ENCODE assay signal across 9 cellular contexts in the genomic region with DNA sequence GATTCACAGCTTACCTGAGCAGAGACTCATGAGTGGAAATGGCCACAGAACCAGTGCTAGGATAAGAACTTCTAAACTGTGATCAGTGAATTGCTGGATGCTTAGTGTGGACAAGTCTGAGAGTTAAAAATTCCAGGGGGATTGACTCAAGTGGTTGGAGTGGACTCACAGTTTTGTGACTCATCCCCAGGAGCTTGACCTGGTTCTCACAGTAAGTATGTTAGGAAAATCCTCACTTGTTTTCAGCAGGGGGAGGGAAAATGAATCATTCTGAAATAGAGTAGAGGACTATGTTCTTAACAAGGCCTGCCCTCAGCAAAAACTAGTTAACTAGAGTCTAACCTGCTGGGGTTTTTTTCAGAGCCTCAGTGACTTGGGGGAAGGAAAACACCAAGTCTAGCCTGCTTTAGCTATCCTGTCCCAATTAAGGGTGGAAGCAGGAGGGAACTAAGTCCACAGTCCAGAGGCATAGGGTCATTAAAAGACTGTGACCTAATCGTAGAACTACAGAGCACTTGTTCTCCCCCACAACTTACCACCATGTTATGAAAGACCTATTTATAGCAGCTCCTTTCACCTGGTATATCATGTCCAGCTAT. TPM values are rescaled to one million over a fixed set of nuclear protein-coding genes. Genes with fewer than 3 reads are reported as not detected.
DNase-seq lines count a peak whose midpoint lies in the region; ATAC-seq and TF ChIP-seq lines count a peak whose summit lies in the region.
"Had no signal": no experiment of that assay in that cellular context is flagged by ENCODE, and none has a peak within 500 bp of the region (broad histone marks: within the 10 kb centered on the region; RNA-seq: fewer than 3 reads in every experiment).

No MANE protein-coding gene starts in this region.

- H3K36me3 Mint-ChIP-seq in MCF 10A (ENCODE audit: insufficient read depth, unreplicated experiment) = no peaks in the 10 kb centered on the region

- peak; percentile 48 for ATAC-seq in Right ventricle myocardium inferior
- peak; percentile 76 for ATAC-seq in left lobe of liver
- ATAC-seq in HG02870 (IDR thresholded peaks at IDR 0.05; ENCODE audit: unreplicated experiment) = no peak

- DNase-seq in Right ventricle myocardium inferior (ENCODE audit: missing footprints) (no peak), cardiac septum (ENCODE audit: low spot score) (no peak), MCF 10A (ENCODE audit: unreplicated experiment) (peak; percentile 97), left lobe of liver (ENCODE audit: low spot score) (no peak), NCI-H510A (lab: John Stamatoyannopoulos, UW) (no peak), head of caudate nucleus (no peak)
- no peak for DNase-seq in stimulated activated CD4-positive, alpha-beta T cell treated with anti-CD3 and anti-CD28 coated beads, Interleukin-15, amount 100 ng/mL, for 24 hours
- DNase-seq: AML-193 had no signal

- H3K27ac Mint-ChIP-seq in MCF 10A (ENCODE audit: low read depth, unreplicated experiment) = peak overlapping the region; percentile 70

- intact Hi-C loops in Right ventricle myocardium inferior (cut with DNase I) = no loop called here
- intact Hi-C loops in cardiac septum (cut with DNase I) = no loop called here
- intact Hi-C loops in MCF 10A (cut with micrococcal nuclease) = no loop called here
- intact Hi-C loops in head of caudate nucleus (cut with DNase I) = no loop called here

- H3K4me3 Mint-ChIP-seq in MCF 10A (ENCODE audit: unreplicated experiment) = no peak overlapping the region

- peaks cover 29% of the 10 kb centered on the region for H3K4me1 Mint-ChIP-seq in MCF 10A (ENCODE audit: insufficient read depth, unreplicated experiment)

- no peaks in the 10 kb centered on the region for H3K9me3 Mint-ChIP-seq in MCF 10A (ENCODE audit: unreplicated experiment)

- BruUV-seq in MCF 10A (replicated peaks; lab: Mats Ljungman, UMichigan) = no TSS peak

- TF ChIP-seq CTCF in MCF 10A (IDR thresholded peaks at IDR 0.05; ENCODE audit: unreplicated experiment) = no peak

- H3K27me3 Mint-ChIP-seq in MCF 10A (ENCODE audit: insufficient read depth, unreplicated experiment) = no peaks in the 10 kb centered on the region

- POLR2A ChIA-PET in MCF 10A (lab: Yijun Ruan, JAX) = interaction anchor here (0.6 to 1.4 kb wide), 4 partner anchors 8 to 84 kb away, joined by 3 to 29 read pairs (median 4); a partner anchor contains a TSS

- CTCF ChIA-PET in MCF 10A (lab: Yijun Ruan, JAX) = no interaction called here

RNA-seq across cellular contexts. Expression of a gene that starts 6.1 kb away (rescaled TPM):
- total RNA-seq in Right ventricle myocardium inferior (48.6 TPM), cardiac septum (57.7 TPM), MCF 10A (2022) (79.8 and 85.8 TPM in 2 replicates), left lobe of liver (17.9 TPM)

RNA-seq across cellular contexts. Expression of a gene that starts 10.5 kb away (rescaled TPM):
- total RNA-seq in Right ventricle myocardium inferior = 45.3 TPM
- total RNA-seq in cardiac septum = 29.0 TPM
- 59.8 and 74.2 TPM in 2 replicates for total RNA-seq in MCF 10A (2022)
- total RNA-seq in left lobe of liver = 13.2 TPM

RNA-seq across cellular contexts. Expression of a gene that starts 56.3 kb away (rescaled TPM):
- total RNA-seq in Right ventricle myocardium inferior (42.8 TPM), cardiac septum (61.6 TPM), MCF 10A (2022) (128 and 135 TPM in 2 replicates), left lobe of liver (21.4 TPM)

RNA-seq across cellular contexts. Expression of a gene that starts 56.6 kb away (rescaled TPM):
- total RNA-seq in Right ventricle myocardium inferior = 42.9 TPM
- 26.4 TPM for total RNA-seq in cardiac septum
- total RNA-seq in MCF 10A (2022) = 79.2 and 94.4 TPM in 2 replicates
- 15.2 TPM for total RNA-seq in left lobe of liver
